In genomic region chr21:42189860-42190491, GRCh38 we compare ENCODE assay signal across 15 cellular contexts. TPM values are rescaled to one million over a fixed set of nuclear protein-coding genes. Genes with fewer than 3 reads are reported as not detected.
DNase-seq lines count a peak whose midpoint lies in the region; ATAC-seq and TF ChIP-seq lines count a peak whose summit lies in the region.
"Had no signal": no experiment of that assay in that cellular context is flagged by ENCODE, and none has a peak within 500 bp of the region (broad histone marks: within the 10 kb centered on the region; RNA-seq: fewer than 3 reads in every experiment).

No MANE protein-coding gene starts in this region.

- peak; percentile 84 for ATAC-seq in stimulated activated effector memory CD8-positive, alpha-beta T cell treated with anti-CD3 and anti-CD28 coated beads, Interleukin-12 subunit alpha, Interleukin-12 subunit beta, amount 100 ng/mL, for 72 hours
- ATAC-seq: PC-3 had no signal

- peak overlapping the region; percentile 86 for H3K27ac ChIP-seq in caudate nucleus (ENCODE audit: low read depth, low read length)
- no peak overlapping the region for H3K27ac ChIP-seq in ascending aorta
- H3K27ac ChIP-seq: neural progenitor cell, SK-N-MC had no signal

- H3K4me3 ChIP-seq in ascending aorta = no peak overlapping the region
- H3K4me3 ChIP-seq: neural progenitor cell, SK-N-MC had no signal

- peaks cover 82% of the 10 kb centered on the region for H3K4me1 Mint-ChIP-seq in T-helper 1 cell treated with Interleukin-12 subunit alpha and Interleukin-12 subunit beta and Interleukin-4 antibody, amounts not matched to agents 30 μg/mL and 1 μg/mL, for 36 hours (ENCODE audit: low read depth)
- peaks cover 92% of the 10 kb centered on the region for H3K4me1 Mint-ChIP-seq in stimulated activated effector memory CD8-positive, alpha-beta T cell treated with anti-CD3 and anti-CD28 coated beads, Interleukin-12 subunit alpha, Interleukin-12 subunit beta, amount 100 ng/mL, for 72 hours
- H3K4me1 Mint-ChIP-seq: H9 had no signal

- peak overlapping the region; percentile 28 for H3K4me3 Mint-ChIP-seq in T-helper 1 cell treated with Interleukin-12 subunit alpha and Interleukin-12 subunit beta and Interleukin-4 antibody, amounts not matched to agents 30 μg/mL and 1 μg/mL, for 36 hours
- no peak overlapping the region for H3K4me3 Mint-ChIP-seq in stimulated activated effector memory CD8-positive, alpha-beta T cell treated with anti-CD3 and anti-CD28 coated beads, Interleukin-12 subunit alpha, Interleukin-12 subunit beta, amount 100 ng/mL, for 72 hours
- H3K4me3 Mint-ChIP-seq: H9, neural progenitor cell had no signal

- H3K4me1 ChIP-seq in ascending aorta = no peaks in the 10 kb centered on the region
- H3K4me1 ChIP-seq: neural progenitor cell had no signal

- DNase-seq in activated T-cell treated with anti-CD3 and anti-CD28 coated beads for 48 hours (ENCODE audit: low read depth) (peak; percentile 23), caudate nucleus (lab: John Stamatoyannopoulos, UW) (no peak), pons (ENCODE audit: low spot score) (no peak), ascending aorta (ENCODE audit: low spot score in 2 of 2) (no peak), UCSD-AML1 (lab: John Stamatoyannopoulos, UW; ENCODE audit: unreplicated experiment) (no peak)
- DNase-seq in activated T-cell treated with anti-CD3 and anti-CD28 coated beads, Interleukin-2, amount 50 U/mL, for 1 hour = no peak
- peak; percentile 36 to 74 for DNase-seq in stimulated activated effector memory CD8-positive, alpha-beta T cell treated with anti-CD3 and anti-CD28 coated beads, Interleukin-12 subunit alpha, Interleukin-12 subunit beta, amount 100 ng/mL, for 72 hours (ENCODE audit: low spot score in 2 of 2)
- DNase-seq: DMS 273 treated with DMSO at 0.1 percent for 48 hours, H9, mammary epithelial cell, NCI-H1417, PC-3 had no signal

- H3K36me3 ChIP-seq in ascending aorta = no peaks in the 10 kb centered on the region
- H3K36me3 ChIP-seq: neural progenitor cell had no signal

- no peak for TF ChIP-seq CTCF in ascending aorta (IDR thresholded peaks at IDR 0.05)

- no peak overlapping the region for H3K27ac Mint-ChIP-seq in T-helper 1 cell treated with Interleukin-12 subunit alpha and Interleukin-12 subunit beta and Interleukin-4 antibody, amounts not matched to agents 30 μg/mL and 1 μg/mL, for 36 hours
- H3K27ac Mint-ChIP-seq in stimulated activated effector memory CD8-positive, alpha-beta T cell treated with anti-CD3 and anti-CD28 coated beads, Interleukin-12 subunit alpha, Interleukin-12 subunit beta, amount 100 ng/mL, for 72 hours = no peak overlapping the region
- H3K27ac Mint-ChIP-seq: H9, neural progenitor cell had no signal

- peaks cover 18% of the 10 kb centered on the region for H3K9me3 Mint-ChIP-seq in T-helper 1 cell treated with Interleukin-12 subunit alpha and Interleukin-12 subunit beta and Interleukin-4 antibody, amounts not matched to agents 30 μg/mL and 1 μg/mL, for 36 hours
- no peaks in the 10 kb centered on the region for H3K9me3 Mint-ChIP-seq in stimulated activated effector memory CD8-positive, alpha-beta T cell treated with anti-CD3 and anti-CD28 coated beads, Interleukin-12 subunit alpha, Interleukin-12 subunit beta, amount 100 ng/mL, for 72 hours

- peaks cover 22% of the 10 kb centered on the region for H3K36me3 Mint-ChIP-seq in T-helper 1 cell treated with Interleukin-12 subunit alpha and Interleukin-12 subunit beta and Interleukin-4 antibody, amounts not matched to agents 30 μg/mL and 1 μg/mL, for 36 hours (ENCODE audit: low read depth)
- H3K36me3 Mint-ChIP-seq in stimulated activated effector memory CD8-positive, alpha-beta T cell treated with anti-CD3 and anti-CD28 coated beads, Interleukin-12 subunit alpha, Interleukin-12 subunit beta, amount 100 ng/mL, for 72 hours = no peaks in the 10 kb centered on the region
- H3K36me3 Mint-ChIP-seq: neural progenitor cell had no signal

- H3K27me3 Mint-ChIP-seq in T-helper 1 cell treated with Interleukin-12 subunit alpha and Interleukin-12 subunit beta and Interleukin-4 antibody, amounts not matched to agents 30 μg/mL and 1 μg/mL, for 36 hours (ENCODE audit: low read depth) = peaks cover 20% of the 10 kb centered on the region

- H3K9me3 ChIP-seq in ascending aorta = no peaks in the 10 kb centered on the region

- H3K27me3 ChIP-seq in ascending aorta = no peaks in the 10 kb centered on the region
- H3K27me3 ChIP-seq: neural progenitor cell had no signal

- intact Hi-C loops in ascending aorta (cut with DNase I) = no loop called here

RNA-seq across cellular contexts. Expression of gene ABCG1, which starts 29.0 kb away (rescaled TPM):
- total RNA-seq in ascending aorta = 39.5 TPM

Comparison
In these comparisons a context has a peak if more than half of its experiments do, and no peak if none do; other contexts are left out.
1. DNase-seq: peak in activated T-cell treated with anti-CD3 and anti-CD28 coated beads for 48 hours (single experiment) and stimulated activated effector memory CD8-positive, alpha-beta T cell treated with anti-CD3 and anti-CD28 coated beads, Interleukin-12 subunit alpha, Interleukin-12 subunit beta, amount 100 ng/mL, for 72 hours (2 of 2); none in activated T-cell treated with anti-CD3 and anti-CD28 coated beads, Interleukin-2, amount 50 U/mL, for 1 hour (single experiment), caudate nucleus (0 of 61), pons (single experiment), ascending aorta (0 of 2) and UCSD-AML1 (single experiment).